In genomic region chr5:3214396-3214795, GRCh38 we compare ENCODE assay signal across 27 cellular contexts.
DNase-seq lines count a peak whose midpoint lies in the region; ATAC-seq, FAIRE-seq and TF ChIP-seq lines count a peak whose summit lies in the region.
"Had no signal": no experiment of that assay in that cellular context is flagged by ENCODE, and none has a peak within 500 bp of the region (broad histone marks: within the 10 kb centered on the region; RNA-seq: fewer than 3 reads in every experiment).

No MANE protein-coding gene starts in this region.

- no peak overlapping the region for H4K8ac ChIP-seq in neuronal stem cell (ENCODE audit: low read depth, low read length)

- no peak overlapping the region for H3K27ac ChIP-seq in coronary artery
- no peak overlapping the region for H3K27ac ChIP-seq in neuronal stem cell (replicated peaks; ENCODE audit: low read length)
- H3K27ac ChIP-seq in kidney (ENCODE audit: low read depth in 2 of 2, low read length in 2 of 2) = no peak overlapping the region
- H3K27ac ChIP-seq: BLaER1 had no signal

- no peak for ATAC-seq in GM21737 (IDR thresholded peaks at IDR 0.05; ENCODE audit: unreplicated experiment)
- ATAC-seq: GM12878 had no signal

- H3K14ac ChIP-seq in neuronal stem cell (ENCODE audit: low read length) = peak overlapping the region; percentile 65

- no peak overlapping the region for H3K4ac ChIP-seq in neuronal stem cell (ENCODE audit: low read length)

- H3K18ac ChIP-seq in neuronal stem cell (ENCODE audit: low read length) = no peak overlapping the region

- H2AK5ac ChIP-seq in neuronal stem cell (ENCODE audit: low read depth, low read length) = peak overlapping the region; percentile 24

- H4K91ac ChIP-seq in neuronal stem cell (ENCODE audit: low read depth, low read length, poor library complexity) = no peak overlapping the region

- no peak overlapping the region for H2BK12ac ChIP-seq in neuronal stem cell (ENCODE audit: low read length)

- no peak for FAIRE-seq in kidney (lab: Jason Lieb, UNC)
- FAIRE-seq: A204.1, GM12878, GM12892, GM18507 had no signal

- H2AFZ ChIP-seq in neuronal stem cell (ENCODE audit: low read length) = no peak overlapping the region

- H3K9ac ChIP-seq in neuronal stem cell (ENCODE audit: low read depth, low read length, poor library complexity) (no peak overlapping the region), kidney (ENCODE audit: low read length in 2 of 2) (no peak overlapping the region)
- H3K9ac ChIP-seq: BLaER1 had no signal

- no peaks in the 10 kb centered on the region for H3K79me1 ChIP-seq in neuronal stem cell (ENCODE audit: low read depth, low read length)

- no peak overlapping the region for H2BK5ac ChIP-seq in neuronal stem cell (ENCODE audit: low read length)

- H3K9me3 ChIP-seq in neuronal stem cell (replicated peaks in 1 of 2; ENCODE audit: control insufficient read depth in 2 of 2, insufficient read depth in 1 of 2, low read depth in 1 of 2, low read length in 2 of 2) (peaks cover 0 to 2% of the 10 kb centered on the region in 2 donors), kidney (ENCODE audit: control insufficient read depth in 1 of 2, low read length in 2 of 2) (no peaks in the 10 kb centered on the region)
- H3K9me3 ChIP-seq: BLaER1 had no signal

- H3K4me1 ChIP-seq in neuronal stem cell (ENCODE audit: control insufficient read depth in 2 of 2, insufficient read depth in 1 of 2, low read depth in 1 of 2, low read length in 2 of 2) (no peaks in the 10 kb centered on the region), kidney (ENCODE audit: control insufficient read depth in 1 of 2, insufficient read depth in 1 of 2, low read depth in 1 of 2, low read length in 2 of 2) (no peaks in the 10 kb centered on the region)
- H3K4me1 ChIP-seq: BE2C had no signal

- H3K27me3 ChIP-seq in neuronal stem cell (ENCODE audit: control insufficient read depth in 3 of 3, insufficient read depth in 3 of 3, low read depth in 1 of 3, low read length in 3 of 3) = no peaks in the 10 kb centered on the region
- H3K27me3 ChIP-seq: BE2C, BLaER1 had no signal

- H3K36me3 ChIP-seq in neuronal stem cell (replicated peaks in 1 of 2; ENCODE audit: control insufficient read depth in 2 of 2, insufficient read depth in 2 of 2, low read length in 2 of 2) (no peaks in the 10 kb centered on the region), kidney (ENCODE audit: control insufficient read depth in 1 of 2, insufficient read depth in 2 of 2, low read length in 2 of 2) (no peaks in the 10 kb centered on the region)
- H3K36me3 ChIP-seq: BE2C, BLaER1 had no signal

- H2BK15ac ChIP-seq in neuronal stem cell (ENCODE audit: low read length) = no peak overlapping the region

- intact Hi-C loops in kidney (cut with DNase I) = no loop called here

- no peak overlapping the region for H3K4me2 ChIP-seq in neuronal stem cell (ENCODE audit: insufficient read depth, low read length, poor library complexity, severe bottlenecking)
- H3K4me2 ChIP-seq: BLaER1 had no signal

- H3K4me3 ChIP-seq in coronary artery (no peak overlapping the region), neuronal stem cell (ENCODE audit: low read length in 2 of 2) (no peak overlapping the region), kidney (ENCODE audit: low read length in 2 of 2) (no peak overlapping the region)
- H3K4me3 ChIP-seq: BLaER1, GM12878 had no signal

- no CpG with 5 or more reads among the region's 8 CpGs for whole genome bisulfite sequencing in neuronal stem cell (ENCODE audit: extremely low coverage in 2 of 2, insufficient read length in 2 of 2, insufficient replicate concordance in 1 of 2), 2 donors

- H2BK120ac ChIP-seq in neuronal stem cell (ENCODE audit: low read depth, low read length) = no peak overlapping the region

- DNase-seq in coronary artery (ENCODE audit: low spot score) = peak; percentile 52
- DNase-seq in left kidney (ENCODE audit: low read depth, low spot score) = peak; percentile 49
- no peak for DNase-seq in neuronal stem cell (ENCODE audit: low spot score)
- no peak for DNase-seq in kidney
- DNase-seq in ecto neural progenitor cell (ENCODE audit: low spot score) = no peak
- DNase-seq in activated CD4-positive, alpha-beta T cell treated with anti-CD3 and anti-CD28 coated beads for 1 hour = no peak
- DNase-seq: 8988T; ACHN; BE2C; C1 segment of cervical spinal cord; CD4-positive, alpha-beta memory T cell; CD4-positive, CD25-positive, alpha-beta regulatory T cell; CD8-positive, alpha-beta memory T cell; COR-L47; DMS 273 treated with DMSO at 0.1 percent for 48 hours; DMS153; DMS53; DMS79; DND-41; EL; GDM1 had no signal

- TF ChIP-seq CTCF in coronary artery (IDR thresholded peaks at IDR 0.05) (no peak), kidney (IDR thresholded peaks at IDR 0.05; ENCODE audit: borderline replicate concordance, extremely low read depth, insufficient read depth) (no peak)

- H3K23ac ChIP-seq in neuronal stem cell (ENCODE audit: low read depth, low read length, poor library complexity) = no peak overlapping the region

Comparison
In these comparisons a context has a peak if more than half of its experiments do, and no peak if none do; other contexts are left out.
1. DNase-seq: peak in coronary artery (single experiment) and left kidney (single experiment); none in neuronal stem cell (single experiment), kidney (single experiment), ecto neural progenitor cell (single experiment) and activated CD4-positive, alpha-beta T cell treated with anti-CD3 and anti-CD28 coated beads for 1 hour (single experiment).